ENCODE assay signal across 17 cellular contexts in the genomic region with DNA sequence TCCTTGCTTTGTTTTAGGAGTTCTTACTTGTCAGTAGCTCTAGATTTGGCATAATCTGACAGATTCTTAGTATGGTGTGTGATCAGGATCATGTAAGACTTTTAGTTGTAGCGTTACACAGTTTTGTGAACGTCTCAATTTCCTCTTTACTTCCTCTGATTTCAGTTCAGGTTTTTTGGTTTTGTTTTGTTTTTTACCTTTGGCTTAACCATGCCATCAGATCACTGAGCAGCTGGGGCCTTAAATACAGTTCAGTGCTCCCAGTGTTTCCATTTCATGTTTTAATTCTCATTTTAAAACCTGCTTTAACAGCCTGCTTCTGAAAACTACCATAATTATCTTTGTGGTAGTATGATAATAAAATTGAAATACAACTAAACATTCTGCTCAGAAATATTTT. TPM values are rescaled to one million over a fixed set of nuclear protein-coding genes. Genes with fewer than 3 reads are reported as not detected.
"Had no signal": no experiment of that assay in that cellular context is flagged by ENCODE, and none has a peak within 500 bp of the region (broad histone marks: within the 10 kb centered on the region; RNA-seq: fewer than 3 reads in every experiment).

No MANE protein-coding gene starts in this region.

- H3K36me3 ChIP-seq: ovary had no signal

- DNase-seq: activated CD4-positive, alpha-beta T cell treated with anti-CD3 and anti-CD28 coated beads, Interleukin-2, amount 50 U/mL, for 1 hour; activated CD4-positive, CD25-positive, alpha-beta regulatory T cell; activated T-cell treated with anti-CD3 and anti-CD28 coated beads, Interleukin-2, amount 50 U/mL, for 4 hours; amygdala; hypothalamus; left cardiac atrium; ovary; stimulated activated CD4-positive, alpha-beta T cell treated with anti-CD3 and anti-CD28 coated beads, Interleukin-12 subunit alpha, Interleukin-12 subunit beta, amount 100 ng/mL, for 4 hours; stimulated activated naive CD4-positive, alpha-beta T cell treated with Interleukin-2 at 50 U/mL for 16 hours; trophoblast cell had no signal

- H3K4me1 Mint-ChIP-seq: neural crest cell had no signal

- ATAC-seq: activated T-cell treated with anti-CD3 and anti-CD28 coated beads, Interleukin-2, amount 50 U/mL, for 4 hours; esophagus mucosa; left cardiac atrium had no signal

- H3K9me3 ChIP-seq: ovary had no signal

- H3K4me3 ChIP-seq: lung, ovary, SK-N-MC had no signal

- H3K9me3 Mint-ChIP-seq: activated T-cell treated with anti-CD3 and anti-CD28 coated beads, Interleukin-2, amount 50 U/mL, for 4 hours; neural crest cell; T-helper 1 cell treated with Interleukin-12 subunit alpha and Interleukin-12 subunit beta and Interleukin-4 antibody, amounts not matched to agents 30 μg/mL and 1 μg/mL, for 36 hours had no signal

- H3K4me3 Mint-ChIP-seq: activated T-cell treated with anti-CD3 and anti-CD28 coated beads, Interleukin-2, amount 50 U/mL, for 4 hours; neural crest cell; T-helper 1 cell treated with Interleukin-12 subunit alpha and Interleukin-12 subunit beta and Interleukin-4 antibody, amounts not matched to agents 30 μg/mL and 1 μg/mL, for 36 hours had no signal

- H3K27ac ChIP-seq: ovary, SK-N-MC had no signal

- H3K27ac Mint-ChIP-seq: T-helper 1 cell treated with Interleukin-12 subunit alpha and Interleukin-12 subunit beta and Interleukin-4 antibody, amounts not matched to agents 30 μg/mL and 1 μg/mL, for 36 hours had no signal

- H3K27me3 ChIP-seq: ovary had no signal

RNA-seq across cellular contexts. Expression of gene ARMS2, which starts 27.2 kb away (rescaled TPM):
- total RNA-seq: activated T-cell treated with anti-CD3 and anti-CD28 coated beads, Interleukin-2, amount 50 U/mL, for 4 hours; dermis microvascular lymphatic vessel endothelial cell; esophagus mucosa; left cardiac atrium; lung; mononuclear cell; neural crest cell; ovary had no signal
- polyA plus RNA-seq: lung, ovary had no signal
